In genomic region chr14:101217972-101218371, GRCh38 we compare ENCODE assay signal across 21 cellular contexts.
DNase-seq lines count a peak whose midpoint lies in the region; ATAC-seq and TF ChIP-seq lines count a peak whose summit lies in the region.
"Had no signal": no experiment of that assay in that cellular context is flagged by ENCODE, and none has a peak within 500 bp of the region (broad histone marks: within the 10 kb centered on the region; RNA-seq: fewer than 3 reads in every experiment).

No MANE protein-coding gene starts in this region.

- H3K79me2 ChIP-seq in DND-41 (ENCODE audit: insufficient read depth, low read length): no peaks in the 10 kb centered on the region

- peak; percentile 1 for DNase-seq in DND-41
- peak; percentile 8 for DNase-seq in ecto neural progenitor cell (ENCODE audit: low spot score)
- DNase-seq in stomach: peak; percentile 9
- DNase-seq: COR-L47, DMS79, H7, HFFc6, Karpas-422, MV-4-11, NCI-H1694, NCI-H2081, NCI-H2171 treated with DMSO at 0.1 percent for 48 hours, NCI-H524 treated with DMSO at 0.1 percent for 48 hours, NCI-H82, OCI-M1 had no signal

- no peak for TF ChIP-seq CTCF in DND-41 (IDR thresholded peaks at IDR 0.05; ENCODE audit: borderline replicate concordance, extremely low read depth, low read length, poor library complexity, severe bottlenecking)
- TF ChIP-seq CTCF in nephron (IDR thresholded peaks at IDR 0.05; ENCODE audit: unreplicated experiment in 3 of 3): no peak
- TF ChIP-seq CTCF in stomach (IDR thresholded peaks at IDR 0.05): no peak

- H2AFZ ChIP-seq in DND-41 (ENCODE audit: low read depth, low read length): no peak overlapping the region

- peaks cover 36% of the 10 kb centered on the region for H3K4me1 Mint-ChIP-seq in nephron

- no peaks in the 10 kb centered on the region for H3K36me3 ChIP-seq in DND-41 (ENCODE audit: insufficient read depth, low read length)
- no peaks in the 10 kb centered on the region for H3K36me3 ChIP-seq in stomach
- H3K36me3 ChIP-seq: BLaER1 had no signal

- H3K27me3 ChIP-seq in DND-41 (ENCODE audit: insufficient read depth, low read length, poor library complexity): no peaks in the 10 kb centered on the region
- peaks cover 0 to 11% (median 0%) of the 10 kb centered on the region in 3 donors for H3K27me3 ChIP-seq in stomach
- H3K27me3 ChIP-seq: BLaER1 had no signal

- TF ChIP-seq POLR2A in stomach (IDR thresholded peaks at IDR 0.05): no peak

- no peaks in the 10 kb centered on the region for H3K27me3 Mint-ChIP-seq in nephron (ENCODE audit: low read depth)

- H3K4me3 Mint-ChIP-seq in nephron: no peak overlapping the region
- H3K4me3 Mint-ChIP-seq: CD4-positive, alpha-beta T cell; HFFc6 had no signal

- H3K4me1 ChIP-seq in DND-41 (ENCODE audit: insufficient read depth, low read length): peaks cover 8% of the 10 kb centered on the region
- H3K4me1 ChIP-seq in stomach: no peaks in the 10 kb centered on the region

- H3K9ac ChIP-seq in DND-41 (ENCODE audit: low read depth, low read length): no peak overlapping the region
- H3K9ac ChIP-seq: BLaER1 had no signal

- no peak for TF ChIP-seq EP300 in stomach (IDR thresholded peaks at IDR 0.05)

- H3K9me3 ChIP-seq in DND-41 (ENCODE audit: insufficient read depth, low read length, severe bottlenecking) (peaks cover 3% of the 10 kb centered on the region), stomach (peaks cover 0 to 22% (median 5%) of the 10 kb centered on the region in 4 donors)

- H3K4me3 ChIP-seq in DND-41 (ENCODE audit: low read depth in 1 of 2, low read length in 2 of 2) (no peak overlapping the region), stomach (no peak overlapping the region)
- H3K4me3 ChIP-seq: BLaER1 had no signal

- no peak overlapping the region for H3K27ac ChIP-seq in DND-41 (ENCODE audit: low read length)
- H3K27ac ChIP-seq in stomach: no peak overlapping the region
- H3K27ac ChIP-seq: BLaER1 had no signal

- ATAC-seq in DND-41 (ENCODE audit: insufficient read depth, low read depth): no peak
- no peak for ATAC-seq in GM21619 (IDR thresholded peaks at IDR 0.05; ENCODE audit: unreplicated experiment)
- no peak for ATAC-seq in GM18520 (IDR thresholded peaks at IDR 0.05; ENCODE audit: unreplicated experiment)
- ATAC-seq in GM18858 (IDR thresholded peaks at IDR 0.05; ENCODE audit: unreplicated experiment): no peak

- peaks cover 7% of the 10 kb centered on the region for H3K9me3 Mint-ChIP-seq in nephron

- peak overlapping the region in 2 of 3 experiments; percentile 83 to 89 for H3K27ac Mint-ChIP-seq in nephron
- H3K27ac Mint-ChIP-seq: CD4-positive, alpha-beta T cell; HFFc6 had no signal

- H3K36me3 Mint-ChIP-seq in nephron (ENCODE audit: low read depth): no peaks in the 10 kb centered on the region

- intact Hi-C loops in stomach (cut with DNase I; ENCODE audit: low total_unique reads): no loop called here

- no peak overlapping the region for H3K4me2 ChIP-seq in DND-41 (ENCODE audit: insufficient read depth, low read length)
- H3K4me2 ChIP-seq: BLaER1 had no signal

- 87 to 93% (median 91%) methylated on average over 9 of the region's 9 CpGs for WGBS in stomach, 5 donors

- H4K20me1 ChIP-seq in DND-41 (ENCODE audit: insufficient read depth, low read length): no peaks in the 10 kb centered on the region
- H4K20me1 ChIP-seq: BLaER1 had no signal
